Comparison of ENCODE assay signal across 31 cellular contexts in the genomic region with DNA sequence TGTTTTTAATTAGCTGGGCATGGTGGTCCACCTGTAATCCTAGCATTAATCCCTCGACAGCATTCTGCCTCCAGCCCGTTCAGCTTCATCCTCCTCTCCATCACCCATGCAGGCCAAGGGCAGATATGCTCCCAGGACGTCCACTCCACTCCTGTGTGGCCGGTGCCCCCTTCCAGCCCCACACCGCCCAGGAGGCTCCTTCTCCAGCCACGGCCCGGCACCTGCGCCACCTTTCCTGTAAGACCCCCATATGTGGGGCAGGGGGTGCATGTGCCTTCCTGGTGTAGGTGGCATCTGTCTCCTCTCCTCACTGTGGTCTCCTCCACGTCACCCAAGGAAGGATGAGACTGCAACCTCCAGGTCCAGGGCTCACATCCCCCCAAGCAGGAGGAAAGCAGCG.
"Had no signal": no experiment of that assay in that cellular context is flagged by ENCODE, and none has a peak within 500 bp of the region (broad histone marks: within the 10 kb centered on the region; RNA-seq: fewer than 3 reads in every experiment).

No MANE protein-coding gene starts in this region.

- H3K27ac Mint-ChIP-seq: activated CD4-positive, alpha-beta T cell treated with anti-CD3 and anti-CD28 coated beads, Interleukin-2, amount 10 ng/mL, durations not matched to agents 24 days and 14 days; activated CD8-positive, alpha-beta T cell treated with anti-CD3 and anti-CD28 coated beads for 36 hours; activated naive CD4-positive, alpha-beta T cell treated with anti-CD3 and anti-CD28 coated beads for 36 hours; activated naive CD8-positive, alpha-beta T cell; activated naive CD8-positive, alpha-beta T cell treated with anti-CD3 and anti-CD28 coated beads, Interleukin-2, amount 50 U/mL, for 24 hours; activated T-helper 1 cell treated with anti-CD3 and anti-CD28 coated beads, Interleukin-12 subunit alpha, Interleukin-12 subunit beta, Interleukin-2, Interleukin-4 antibody, amounts not matched to agents 30 ng/mL and 10 ng/mL and 1 ng/mL, durations not matched to agents 14 hours and 24 hours and 36 hours; brain; T-helper 1 cell treated with Interleukin-12 subunit alpha and Interleukin-12 subunit beta and Interleukin-4 antibody, amounts not matched to agents 30 μg/mL and 1 μg/mL, for 36 hours; T-helper 2 cell treated with Interferon-gamma antibody and Interleukin-4, amounts not matched to agents 5 μg/mL and 100 μg/mL, for 36 hours had no signal

- H3K27me3 Mint-ChIP-seq: activated CD8-positive, alpha-beta T cell treated with anti-CD3 and anti-CD28 coated beads for 36 hours; activated naive CD8-positive, alpha-beta T cell; activated naive CD8-positive, alpha-beta T cell treated with anti-CD3 and anti-CD28 coated beads, Interleukin-2, amount 50 U/mL, for 24 hours had no signal

- DNase-seq: activated CD4-positive, alpha-beta T cell treated with anti-CD3 and anti-CD28 coated beads, Interleukin-2, amount 10 ng/mL, durations not matched to agents 24 days and 14 days; activated CD4-positive, alpha-beta T cell treated with anti-CD3 and anti-CD28 coated beads, Interleukin-2, amount 50 U/mL, for 4 hours; activated CD8-positive, alpha-beta memory T cell treated with anti-CD3 and anti-CD28 coated beads, Interleukin-2, amount 50 U/mL, for 4 hours; activated CD8-positive, alpha-beta T cell treated with anti-CD3 and anti-CD28 coated beads for 36 hours; activated gamma-delta T cell treated with Interleukin-2 at 50 U/mL for 16 hours; activated naive CD4-positive, alpha-beta T cell treated with anti-CD3 and anti-CD28 coated beads for 36 hours; activated naive CD8-positive, alpha-beta T cell treated with anti-CD3 and anti-CD28 coated beads, Interleukin-2, amount 50 U/mL, for 24 hours; activated T-cell treated with anti-CD3 and anti-CD28 coated beads for 4 hours; activated T-cell treated with anti-CD3 and anti-CD28 coated beads, Interleukin-2, amount 50 U/mL, for 4 hours; anterior cingulate cortex; caudate nucleus; MM.1S; MV-4-11; NCI-H1092; NCI-H1436 treated with DMSO at 0.1 percent for 48 hours; NCI-H1694 treated with DMSO at 0.1 percent for 48 hours; NCI-H2029; NCI-H2171; NCI-H2227 treated with DMSO at 0.1 percent for 48 hours; NCI-H446; NCI-H510A treated with DMSO at 0.1 percent for 48 hours; SHP77; SK-N-SH had no signal

- H3K4me3 Mint-ChIP-seq: activated CD4-positive, alpha-beta T cell treated with anti-CD3 and anti-CD28 coated beads, Interleukin-2, amount 10 ng/mL, durations not matched to agents 24 days and 14 days; activated CD8-positive, alpha-beta T cell treated with anti-CD3 and anti-CD28 coated beads for 36 hours; activated naive CD4-positive, alpha-beta T cell treated with anti-CD3 and anti-CD28 coated beads for 36 hours; activated naive CD8-positive, alpha-beta T cell; activated naive CD8-positive, alpha-beta T cell treated with anti-CD3 and anti-CD28 coated beads, Interleukin-2, amount 50 U/mL, for 24 hours; activated T-cell treated with anti-CD3 and anti-CD28 coated beads, Interleukin-2, amount 50 U/mL, for 4 hours; activated T-helper 1 cell treated with anti-CD3 and anti-CD28 coated beads, Interleukin-12 subunit alpha, Interleukin-12 subunit beta, Interleukin-2, Interleukin-4 antibody, amounts not matched to agents 30 ng/mL and 10 ng/mL and 1 ng/mL, durations not matched to agents 14 hours and 24 hours and 36 hours; brain; T-helper 1 cell treated with Interleukin-12 subunit alpha and Interleukin-12 subunit beta and Interleukin-4 antibody, amounts not matched to agents 30 μg/mL and 1 μg/mL, for 36 hours; T-helper 2 cell treated with Interferon-gamma antibody and Interleukin-4, amounts not matched to agents 5 μg/mL and 100 μg/mL, for 36 hours had no signal

- H3K4me3 ChIP-seq: SJSA1 had no signal

- H3K27me3 ChIP-seq: SJSA1 had no signal

- H3K36me3 ChIP-seq: SJSA1 had no signal

- H3K27ac ChIP-seq: KMS-11, SJSA1 had no signal

- H3K9ac ChIP-seq: KMS-11, SK-N-SH had no signal

- H3K9me3 Mint-ChIP-seq: activated CD4-positive, alpha-beta T cell treated with anti-CD3 and anti-CD28 coated beads, Interleukin-2, amount 10 ng/mL, durations not matched to agents 24 days and 14 days; activated CD8-positive, alpha-beta T cell treated with anti-CD3 and anti-CD28 coated beads for 36 hours; activated naive CD8-positive, alpha-beta T cell treated with anti-CD3 and anti-CD28 coated beads, Interleukin-2, amount 50 U/mL, for 24 hours had no signal

- H3K9me3 ChIP-seq: SJSA1, SK-N-SH had no signal

- H3K4me1 ChIP-seq: SJSA1 had no signal

- ATAC-seq: activated CD8-positive, alpha-beta T cell treated with anti-CD3 and anti-CD28 coated beads for 36 hours; activated naive CD8-positive, alpha-beta T cell treated with anti-CD3 and anti-CD28 coated beads, Interleukin-2, amount 50 U/mL, for 24 hours; activated T-cell treated with anti-CD3 and anti-CD28 coated beads, Interleukin-2, amount 50 U/mL, for 4 hours; Panc1 had no signal

- H3K4me2 ChIP-seq: KMS-11, SK-N-SH had no signal

- H3K4me1 Mint-ChIP-seq: activated CD4-positive, alpha-beta T cell treated with anti-CD3 and anti-CD28 coated beads, Interleukin-2, amount 10 ng/mL, durations not matched to agents 24 days and 14 days had no signal
